Comparison of ENCODE assay signal across 19 cellular contexts in the genomic region with DNA sequence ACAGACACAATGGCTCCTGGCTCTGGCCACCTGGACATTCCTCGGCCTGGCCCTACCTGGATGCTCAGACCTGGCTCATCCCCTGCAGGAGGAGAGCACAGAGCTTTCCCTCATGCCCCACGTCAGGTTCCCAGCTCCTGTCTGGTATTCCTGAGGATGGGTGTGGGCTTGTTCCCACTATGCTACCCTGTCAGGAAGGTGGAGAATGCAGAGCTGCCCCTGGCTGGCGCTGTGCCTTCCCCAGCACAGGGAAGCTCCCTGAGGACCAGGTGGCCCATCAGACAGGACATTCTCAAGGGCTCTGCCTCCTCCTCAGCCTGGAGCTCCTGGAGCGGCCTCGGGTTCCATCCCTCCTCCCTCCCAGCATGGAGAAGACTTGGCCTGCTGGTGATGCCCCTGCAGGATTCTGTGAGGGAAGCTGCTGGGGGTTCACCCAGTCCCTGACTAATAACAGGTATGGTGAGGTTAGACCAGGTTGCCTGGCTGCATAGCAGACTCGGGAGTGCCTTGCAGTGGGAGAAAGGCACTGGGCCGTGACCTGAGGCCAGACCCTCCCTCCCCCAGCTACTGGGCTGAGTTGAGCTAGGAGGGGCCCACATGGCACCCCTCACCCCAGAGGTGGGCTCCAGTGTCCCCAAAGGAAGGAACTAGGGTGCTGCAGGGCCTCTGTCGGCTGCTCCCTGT.
DNase-seq lines count a peak whose midpoint lies in the region; ATAC-seq and TF ChIP-seq lines count a peak whose summit lies in the region.
"Had no signal": no experiment of that assay in that cellular context is flagged by ENCODE, and none has a peak within 500 bp of the region (broad histone marks: within the 10 kb centered on the region; RNA-seq: fewer than 3 reads in every experiment).

No MANE protein-coding gene starts in this region.

- no peaks in the 10 kb centered on the region for H3K9me3 ChIP-seq in mammary epithelial cell (replicated peaks; ENCODE audit: insufficient read depth, low read length)
- H3K9me3 ChIP-seq in WERI-Rb-1 (ENCODE audit: severe bottlenecking): peaks cover 7% of the 10 kb centered on the region
- no peaks in the 10 kb centered on the region for H3K9me3 ChIP-seq in endodermal cell (ENCODE audit: control insufficient read depth, low read length)
- H3K9me3 ChIP-seq: SK-N-SH had no signal

- in situ Hi-C loops in mammary epithelial cell (cut with MboI; ENCODE audit: low sequenced_read_pairs in 2 of 2): no loop called here

- H4K20me1 ChIP-seq in mammary epithelial cell (ENCODE audit: insufficient read depth, low read length): no peaks in the 10 kb centered on the region

- 90% methylated on average over 3 of the region's 8 CpGs for WGBS in mammary epithelial cell (ENCODE audit: low coverage, missing lambda C conversion rate)
- 95 to 100% methylated on average over 3 to 8 of the region's 8 CpGs for WGBS in endodermal cell (ENCODE audit: insufficient coverage in 1 of 2, insufficient read length in 1 of 2), 2 experiments

- H3K36me3 Mint-ChIP-seq in MCF 10A (ENCODE audit: insufficient read depth, unreplicated experiment) (no peaks in the 10 kb centered on the region), endodermal cell (ENCODE audit: low read depth) (no peaks in the 10 kb centered on the region)

- TF ChIP-seq CTCF in mammary epithelial cell (conservative IDR thresholded peaks at IDR 0.05 in 1 of 2, IDR thresholded peaks at IDR 0.05 in 1 of 2; ENCODE audit: extremely low read depth in 1 of 2, insufficient read depth in 1 of 2, low read depth in 1 of 2, low read length in 2 of 2): no peak
- TF ChIP-seq CTCF in MCF 10A (IDR thresholded peaks at IDR 0.05; ENCODE audit: unreplicated experiment): no peak
- TF ChIP-seq CTCF in WERI-Rb-1 (IDR thresholded peaks at IDR 0.05; ENCODE audit: low read depth, low read length): no peak
- TF ChIP-seq CTCF in endodermal cell (conservative IDR thresholded peaks at IDR 0.05): no peak

- intact Hi-C loops in mammary epithelial cell (cut with micrococcal nuclease) (loop anchor here (5.0 kb wide), 2 partner anchors 188 to 248 kb away; partner anchors contain the start of gene UQCC2), MCF 10A (cut with micrococcal nuclease) (no loop called here)

- H3K4me2 ChIP-seq in mammary epithelial cell (ENCODE audit: insufficient read depth, low read depth, low read length): no peak overlapping the region
- H3K4me2 ChIP-seq: SK-N-SH had no signal

- H3K4me3 ChIP-seq in mammary epithelial cell (replicated peaks in 1 of 3; ENCODE audit: insufficient read depth in 1 of 3, low read depth in 2 of 3, low read length in 3 of 3) (no peak overlapping the region), WERI-Rb-1 (ENCODE audit: low read depth, low read length) (no peak overlapping the region), endodermal cell (ENCODE audit: low read length) (no peak overlapping the region)

- dilution Hi-C loops in mammary epithelial cell (cut with HindIII; ENCODE audit: low sequenced_read_pairs): no loop called here

- BruUV-seq in mammary epithelial cell (replicated peaks; lab: Mats Ljungman, UMichigan) (no TSS peak), MCF 10A (replicated peaks; lab: Mats Ljungman, UMichigan) (no TSS peak)

- no peaks in the 10 kb centered on the region for H3K36me3 ChIP-seq in mammary epithelial cell (ENCODE audit: insufficient read depth, low read length)
- H3K36me3 ChIP-seq in WERI-Rb-1: no peaks in the 10 kb centered on the region
- H3K36me3 ChIP-seq in endodermal cell (ENCODE audit: control insufficient read depth, insufficient read depth, low read length): no peaks in the 10 kb centered on the region

- no peak for ATAC-seq in HG03439 (IDR thresholded peaks at IDR 0.05; ENCODE audit: unreplicated experiment)

- H3K27me3 Mint-ChIP-seq in MCF 10A (ENCODE audit: insufficient read depth, unreplicated experiment) (peaks cover 17% of the 10 kb centered on the region), endodermal cell (ENCODE audit: insufficient read depth) (peaks cover 10% of the 10 kb centered on the region)

- DNase-seq in mammary epithelial cell (peak; percentile 10), MCF 10A (ENCODE audit: unreplicated experiment) (no peak), WERI-Rb-1 (peak; percentile 11), kidney tubule cell (ENCODE audit: low spot score) (peak; percentile 7), endodermal cell (no peak), NCI-H1092 (lab: John Stamatoyannopoulos, UW) (no peak), HCEC 1CT (no peak)
- DNase-seq: COR-L47; IMR-90; Kasumi-1; MM.1S; NCI-H1092 treated with DMSO at 0.1 percent for 48 hours; NCI-H2029 treated with DMSO at 0.1 percent for 48 hours; NCI-H748 treated with DMSO at 0.1 percent for 48 hours; NK-92 treated with Interleukin-12 subunit alpha and Interleukin-12 subunit beta, amount 100 ng/mL, for 24 hours; SHP77 treated with DMSO at 0.1 percent for 48 hours; SK-N-SH had no signal

- H3K27me3 ChIP-seq in mammary epithelial cell (ENCODE audit: insufficient read depth, low read length) (no peaks in the 10 kb centered on the region), WERI-Rb-1 (ENCODE audit: insufficient read depth, low read depth, severe bottlenecking) (no peaks in the 10 kb centered on the region), endodermal cell (ENCODE audit: control insufficient read depth, insufficient read depth, low read length, poor library complexity, severe bottlenecking) (no peaks in the 10 kb centered on the region)

- H3K27ac ChIP-seq in mammary epithelial cell (ENCODE audit: insufficient read depth, low read depth, low read length): no peak overlapping the region
- peak overlapping the region; percentile 20; the same call in 1 of the 2 replicates for H3K27ac ChIP-seq in WERI-Rb-1
- no peak overlapping the region for H3K27ac ChIP-seq in endodermal cell (ENCODE audit: low read depth, low read length)

- H3K9ac ChIP-seq in mammary epithelial cell (ENCODE audit: insufficient read depth, low read length) (no peak overlapping the region), endodermal cell (ENCODE audit: extremely low read depth, low read length, poor library complexity, severe bottlenecking) (no peak overlapping the region)
- H3K9ac ChIP-seq: SK-N-SH had no signal

- H3K4me3 Mint-ChIP-seq in MCF 10A (ENCODE audit: unreplicated experiment) (no peak overlapping the region), endodermal cell (no peak overlapping the region)
- H3K4me3 Mint-ChIP-seq: B cell had no signal

- CTCF ChIA-PET in mammary epithelial cell (lab: Charles Lee; ENCODE audit: low non-redundant PET) (no interaction called here), MCF 10A (lab: Yijun Ruan, JAX) (interaction anchor here (0.7 to 1.8 kb wide), 3 partner anchors 172 to 251 kb away, joined by 3 to 4 read pairs (median 3); no protein-coding TSS in a partner anchor)

- H3K79me2 ChIP-seq in mammary epithelial cell (ENCODE audit: insufficient read depth, low read length): no peaks in the 10 kb centered on the region

- no peak overlapping the region for H2AFZ ChIP-seq in mammary epithelial cell (ENCODE audit: low read depth, low read length)

- POLR2A ChIA-PET in MCF 10A (lab: Yijun Ruan, JAX): no interaction called here

- no peaks in the 10 kb centered on the region for H3K9me3 Mint-ChIP-seq in MCF 10A (ENCODE audit: unreplicated experiment)
- no peaks in the 10 kb centered on the region for H3K9me3 Mint-ChIP-seq in endodermal cell

- H3K4me1 Mint-ChIP-seq in MCF 10A (ENCODE audit: insufficient read depth, unreplicated experiment): peaks cover 7% of the 10 kb centered on the region
- peaks cover 10% of the 10 kb centered on the region for H3K4me1 Mint-ChIP-seq in endodermal cell

- H3K4me1 ChIP-seq in mammary epithelial cell (ENCODE audit: insufficient read depth, low read length) (peaks cover 27% of the 10 kb centered on the region), endodermal cell (ENCODE audit: control insufficient read depth, insufficient read depth, low read length) (peaks cover 4% of the 10 kb centered on the region)

- H3K27ac Mint-ChIP-seq in MCF 10A (ENCODE audit: low read depth, unreplicated experiment) (no peak overlapping the region), endodermal cell (no peak overlapping the region)
- H3K27ac Mint-ChIP-seq: B cell had no signal

Comparison
In these comparisons a context has a peak if more than half of its experiments do, and no peak if none do; other contexts are left out.
1. DNase-seq: peak in mammary epithelial cell (single experiment), WERI-Rb-1 (single experiment) and kidney tubule cell (single experiment); none in MCF 10A (single experiment), endodermal cell (single experiment), NCI-H1092 (single experiment) and HCEC 1CT (single experiment).